Comparison of ENCODE assay signal across 8 cellular contexts in the genomic region with DNA sequence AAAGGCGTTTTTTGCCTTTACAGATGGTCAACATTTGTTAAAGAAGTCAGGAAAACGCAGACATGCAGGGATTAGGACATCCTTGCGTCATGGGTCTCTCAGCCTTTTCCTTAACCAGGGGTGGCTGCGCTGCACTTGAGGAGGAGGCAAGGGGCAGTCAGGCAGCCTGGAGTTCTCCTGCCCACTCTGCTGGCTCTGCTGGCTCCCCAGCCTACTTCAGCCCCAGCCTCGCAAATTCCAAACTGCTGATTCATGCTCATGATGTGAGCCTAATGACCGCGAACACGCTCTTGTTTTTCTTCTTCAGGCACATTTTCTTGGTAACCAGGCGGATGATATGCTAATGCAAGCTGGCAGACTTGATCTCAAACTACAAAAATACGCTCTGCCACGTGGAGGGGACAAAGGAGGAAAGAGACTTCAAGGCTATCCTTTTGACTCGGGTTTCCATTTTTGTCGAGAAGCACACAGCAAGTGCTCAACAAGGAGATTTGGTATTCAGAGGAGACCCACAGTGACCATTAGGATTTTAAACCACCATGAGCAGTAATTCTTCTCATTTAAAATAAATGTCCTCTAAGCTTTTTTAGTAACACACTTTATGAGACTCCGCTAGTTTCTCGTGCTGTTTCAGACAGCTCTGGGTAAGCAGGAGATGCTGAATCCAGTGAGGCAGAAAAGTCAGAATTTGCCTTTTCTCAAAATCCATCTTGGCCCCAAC.
A peak's percentile ranks its signal among the peaks of the same experiment; 100 is the strongest.
DNase-seq lines count a peak whose midpoint lies in the region; ATAC-seq, FAIRE-seq and TF ChIP-seq lines count a peak whose summit lies in the region.

No MANE protein-coding gene starts in this region.

- intact Hi-C loops in esophagus squamous epithelium (cut with DNase I): no loop called here

- H3K4me1 ChIP-seq in esophagus squamous epithelium: peaks cover 8 to 48% (median 15%) of the 10 kb centered on the region in 3 donors

- FAIRE-seq in GM12891 (lab: Jason Lieb, UNC): no peak

- H3K27me3 Mint-ChIP-seq in T-helper 1 cell treated with Interleukin-12 subunit alpha and Interleukin-12 subunit beta and Interleukin-4 antibody, amounts not matched to agents 30 μg/mL and 1 μg/mL, for 36 hours (ENCODE audit: low read depth): peaks cover 4% of the 10 kb centered on the region

- no peak overlapping the region for H3K27ac Mint-ChIP-seq in activated naive CD4-positive, alpha-beta T cell treated with anti-CD3 and anti-CD28 coated beads, Interleukin-2, amount 50 U/mL, for 72 hours
- H3K27ac Mint-ChIP-seq in T-helper 1 cell treated with Interleukin-12 subunit alpha and Interleukin-12 subunit beta and Interleukin-4 antibody, amounts not matched to agents 30 μg/mL and 1 μg/mL, for 36 hours: no peak overlapping the region

- peaks cover 10% of the 10 kb centered on the region for H3K4me1 Mint-ChIP-seq in T-helper 1 cell treated with Interleukin-12 subunit alpha and Interleukin-12 subunit beta and Interleukin-4 antibody, amounts not matched to agents 30 μg/mL and 1 μg/mL, for 36 hours (ENCODE audit: low read depth)

- no peaks in the 10 kb centered on the region for H3K36me3 Mint-ChIP-seq in activated naive CD4-positive, alpha-beta T cell treated with anti-CD3 and anti-CD28 coated beads, Interleukin-2, amount 50 U/mL, for 72 hours
- H3K36me3 Mint-ChIP-seq in T-helper 1 cell treated with Interleukin-12 subunit alpha and Interleukin-12 subunit beta and Interleukin-4 antibody, amounts not matched to agents 30 μg/mL and 1 μg/mL, for 36 hours (ENCODE audit: low read depth): no peaks in the 10 kb centered on the region

- DNase-seq in activated naive CD4-positive, alpha-beta T cell treated with anti-CD3 and anti-CD28 coated beads, Interleukin-2, amount 50 U/mL, for 72 hours (ENCODE audit: low spot score in 2 of 2): peak in 1 of 2 donors; percentile 4
- DNase-seq in activated naive CD4-positive, alpha-beta T cell (lab: John Stamatoyannopoulos, UW): no peak
- DNase-seq in esophagus squamous epithelium (lab: John Stamatoyannopoulos, UW): no peak
- peak; percentile 83 for DNase-seq in mucosa of gallbladder (ENCODE audit: low spot score)
- peak; percentile 79 for DNase-seq in ureter (ENCODE audit: low spot score)
- DNase-seq in GM12891 (ENCODE audit: insufficient read length, low spot score): no peak
- no peak for DNase-seq in COR-L47 (lab: John Stamatoyannopoulos, UW)

- H3K9me3 ChIP-seq in esophagus squamous epithelium: no peaks in the 10 kb centered on the region

- peak overlapping the region; percentile 1 for H3K4me3 Mint-ChIP-seq in T-helper 1 cell treated with Interleukin-12 subunit alpha and Interleukin-12 subunit beta and Interleukin-4 antibody, amounts not matched to agents 30 μg/mL and 1 μg/mL, for 36 hours

- peak overlapping the region in 3 of 4 donors; percentile 30 to 42 (median 31) for H3K4me3 ChIP-seq in esophagus squamous epithelium

- TF ChIP-seq POLR2A in esophagus squamous epithelium (IDR thresholded peaks at IDR 0.05) (no peak), GM12891 (IDR thresholded peaks at IDR 0.05; ENCODE audit: low read depth, low read length) (no peak)

- H3K9me3 Mint-ChIP-seq in activated naive CD4-positive, alpha-beta T cell treated with anti-CD3 and anti-CD28 coated beads, Interleukin-2, amount 50 U/mL, for 72 hours: no peaks in the 10 kb centered on the region
- peaks cover 4% of the 10 kb centered on the region for H3K9me3 Mint-ChIP-seq in T-helper 1 cell treated with Interleukin-12 subunit alpha and Interleukin-12 subunit beta and Interleukin-4 antibody, amounts not matched to agents 30 μg/mL and 1 μg/mL, for 36 hours

- no peaks in the 10 kb centered on the region for H3K27me3 ChIP-seq in esophagus squamous epithelium

- peak overlapping the region; percentile 68 to 89 (median 80) for H3K27ac ChIP-seq in esophagus squamous epithelium

- no peak for TF ChIP-seq CTCF in esophagus squamous epithelium (IDR thresholded peaks at IDR 0.05)

- WGBS in esophagus squamous epithelium, 2 donors: 16 to 17% methylated on average over 15 of the region's 15 CpGs

- H3K36me3 ChIP-seq in esophagus squamous epithelium: no peaks in the 10 kb centered on the region

- ATAC-seq in activated naive CD4-positive, alpha-beta T cell treated with anti-CD3 and anti-CD28 coated beads, Interleukin-2, amount 50 U/mL, for 72 hours: peak; percentile 18 to 84

TF ChIP-seq in GM12891, 5 proteins besides CTCF, POLR2A, EP300 and RAD21:
- TF ChIP-seq SPI1 (IDR thresholded peaks at IDR 0.05; ENCODE audit: low read depth, low read length) (no peak), PAX5 (IDR thresholded peaks at IDR 0.05; ENCODE audit: insufficient read depth, low read length, severe bottlenecking) (no peak), POLR2AphosphoS5 (IDR thresholded peaks at IDR 0.05; ENCODE audit: low read depth, low read length) (no peak), POU2F2 (IDR thresholded peaks at IDR 0.05; ENCODE audit: low read depth, low read length) (no peak), TAF1 (IDR thresholded peaks at IDR 0.05; ENCODE audit: low read depth, low read length) (no peak)

Comparison
In these comparisons a context has a peak if more than half of its experiments do, and no peak if none do; other contexts are left out.
1. DNase-seq: peak in mucosa of gallbladder (single experiment) and ureter (single experiment); none in activated naive CD4-positive, alpha-beta T cell (0 of 4), esophagus squamous epithelium (single experiment), GM12891 (single experiment) and COR-L47 (single experiment).